In the genomic region with DNA sequence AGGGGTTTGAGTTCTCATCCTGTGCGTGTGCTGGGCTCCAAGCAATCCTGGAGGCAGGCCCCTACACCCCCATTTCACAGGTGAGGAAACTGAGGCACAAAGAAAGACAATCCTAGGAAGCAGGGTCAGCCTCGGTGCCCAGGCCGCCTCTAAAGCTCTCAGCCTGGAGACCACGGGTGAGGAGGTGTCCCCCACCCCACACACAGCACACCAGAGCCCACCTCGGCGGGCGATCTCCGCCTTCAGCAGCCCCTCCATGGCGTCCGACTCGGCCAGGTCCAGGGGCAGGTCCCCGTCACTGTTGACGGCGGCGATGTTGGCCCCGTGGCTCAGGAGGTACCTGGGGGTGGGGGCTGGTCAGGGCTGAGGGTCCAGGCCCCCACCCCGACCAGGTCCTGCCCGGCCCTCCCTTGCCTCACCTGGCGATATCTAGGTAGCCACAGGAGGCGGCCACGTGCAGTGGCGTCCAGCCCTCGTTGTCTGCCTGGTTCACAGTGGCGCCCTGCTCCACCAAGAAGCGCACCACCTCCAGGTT, we compare ENCODE assay signal across 17 cellular contexts. TPM values are rescaled to one million over a fixed set of nuclear protein-coding genes. Genes with fewer than 3 reads are reported as not detected.
DNase-seq lines count a peak whose midpoint lies in the region; ATAC-seq and TF ChIP-seq lines count a peak whose summit lies in the region.
"Had no signal": no experiment of that assay in that cellular context is flagged by ENCODE, and none has a peak within 500 bp of the region (broad histone marks: within the 10 kb centered on the region; RNA-seq: fewer than 3 reads in every experiment).

No MANE protein-coding gene starts in this region.

- H3K4me1 ChIP-seq in right atrium auricular region, result peaks cover 0 to 53% of the 10 kb centered on the region in 2 donors
- peaks cover 0 to 76% (median 38%) of the 10 kb centered on the region in 3 donors for H3K4me1 ChIP-seq in gastroesophageal sphincter
- peaks cover 16% of the 10 kb centered on the region for H3K4me1 ChIP-seq in ovary (ENCODE audit: insufficient read depth)
- H3K4me1 ChIP-seq in urinary bladder (ENCODE audit: insufficient read depth), result no peaks in the 10 kb centered on the region
- H3K4me1 ChIP-seq in CD4-positive, alpha-beta memory T cell (ENCODE audit: insufficient read depth, low read length), result peaks cover 20% of the 10 kb centered on the region

- WGBS in gastroesophageal sphincter (ENCODE audit: low coverage in 1 of 2), 2 donors, result no CpG with 5 or more reads among the region's 25 CpGs
- WGBS in ovary, 3 donors, result 87 to 94% (median 89%) methylated on average over 23 to 25 of the region's 25 CpGs
- WGBS in urinary bladder, result 93% methylated on average over 25 of the region's 25 CpGs

- H3K27ac ChIP-seq in right atrium auricular region (peak overlapping the region; percentile 96 to 97), gastroesophageal sphincter (peak overlapping the region; percentile 78 to 98 (median 97)), ovary (peak overlapping the region; percentile 84 to 87), urinary bladder (ENCODE audit: low read depth) (peak overlapping the region; percentile 40)
- no peak overlapping the region for H3K27ac ChIP-seq in CD4-positive, alpha-beta memory T cell (ENCODE audit: low read depth, low read length)

- no peak overlapping the region for H3K27ac Mint-ChIP-seq in CD4-positive, alpha-beta memory T cell
- H3K27ac Mint-ChIP-seq: activated CD4-positive, alpha-beta T cell treated with anti-CD3 and anti-CD28 coated beads for 36 hours had no signal

- ATAC-seq in left cardiac atrium (no peak), gastroesophageal sphincter (no peak), HG03460 (IDR thresholded peaks at IDR 0.05; ENCODE audit: unreplicated experiment) (no peak)
- ATAC-seq in activated T-cell treated with anti-CD3 and anti-CD28 coated beads, Interleukin-2, amount 50 U/mL, for 4 hours, result no peak
- ATAC-seq: activated CD4-positive, alpha-beta T cell treated with anti-CD3 and anti-CD28 coated beads for 36 hours had no signal

- TF ChIP-seq CTCF in right atrium auricular region (IDR thresholded peaks at IDR 0.05) (no peak), gastroesophageal sphincter (IDR thresholded peaks at IDR 0.05) (no peak), ovary (IDR thresholded peaks at IDR 0.05) (no peak)

- H3K4me3 ChIP-seq in right atrium auricular region (no peak overlapping the region), gastroesophageal sphincter (peak overlapping the region in 1 of 2 donors; percentile 79), ovary (no peak overlapping the region), urinary bladder (ENCODE audit: low read depth, low read length) (no peak overlapping the region)
- H3K4me3 ChIP-seq in CD4-positive, alpha-beta memory T cell (ENCODE audit: low read length in 2 of 2), result no peak overlapping the region
- H3K4me3 ChIP-seq: MG63 had no signal

- H3K27me3 Mint-ChIP-seq in activated T-cell treated with anti-CD3 and anti-CD28 coated beads, Interleukin-2, amount 50 U/mL, for 4 hours (ENCODE audit: low read depth), result no peaks in the 10 kb centered on the region
- no peaks in the 10 kb centered on the region for H3K27me3 Mint-ChIP-seq in CD4-positive, alpha-beta memory T cell
- H3K27me3 Mint-ChIP-seq: activated CD4-positive, alpha-beta T cell treated with anti-CD3 and anti-CD28 coated beads for 36 hours had no signal

- no peak overlapping the region for H3K4me3 Mint-ChIP-seq in activated T-cell treated with anti-CD3 and anti-CD28 coated beads, Interleukin-2, amount 50 U/mL, for 4 hours
- no peak overlapping the region for H3K4me3 Mint-ChIP-seq in CD4-positive, alpha-beta memory T cell
- H3K4me3 Mint-ChIP-seq: activated CD4-positive, alpha-beta T cell treated with anti-CD3 and anti-CD28 coated beads for 36 hours had no signal

- H3K27me3 ChIP-seq in right atrium auricular region, result no peaks in the 10 kb centered on the region
- no peaks in the 10 kb centered on the region for H3K27me3 ChIP-seq in gastroesophageal sphincter
- no peaks in the 10 kb centered on the region for H3K27me3 ChIP-seq in ovary
- H3K27me3 ChIP-seq in CD4-positive, alpha-beta memory T cell (ENCODE audit: insufficient read depth, low read length), result no peaks in the 10 kb centered on the region
- H3K27me3 ChIP-seq: MG63 had no signal

- no peak for TF ChIP-seq EP300 in gastroesophageal sphincter (IDR thresholded peaks at IDR 0.05)
- TF ChIP-seq EP300 in ovary (IDR thresholded peaks at IDR 0.05), result no peak

- intact Hi-C loops in left cardiac atrium (cut with DNase I) (no loop called here), ovary (cut with DNase I) (loop anchor here in 2 of 4 donors (10.0 kb wide), 2 partner anchors 522 to 562 kb away; partner anchors contain the start of gene EPN1 (in 1 of the 2))
- intact Hi-C loops in CD4-positive, alpha-beta memory T cell (cut with micrococcal nuclease), result no loop called here

- no peaks in the 10 kb centered on the region for H3K9me3 Mint-ChIP-seq in activated T-cell treated with anti-CD3 and anti-CD28 coated beads, Interleukin-2, amount 50 U/mL, for 4 hours
- H3K9me3 Mint-ChIP-seq in CD4-positive, alpha-beta memory T cell, result peaks cover 0 to 3% (median 0%) of the 10 kb centered on the region in 8 donors

- H3K36me3 ChIP-seq in right atrium auricular region (peaks cover 29% of the 10 kb centered on the region), gastroesophageal sphincter (peaks cover 0 to 29% of the 10 kb centered on the region in 2 donors), ovary (no peaks in the 10 kb centered on the region), urinary bladder (ENCODE audit: insufficient read depth) (no peaks in the 10 kb centered on the region)
- H3K36me3 ChIP-seq in CD4-positive, alpha-beta memory T cell (ENCODE audit: insufficient read depth, low read length), result no peaks in the 10 kb centered on the region

- POLR2A ChIA-PET in CD4-positive, alpha-beta memory T cell (lab: Charles Lee; ENCODE audit: partially characterized antibody), result no interaction called here

- DNase-seq in right atrium auricular region (ENCODE audit: low spot score) (no peak), left cardiac atrium (no peak), ovary (peak in 2 of 5 donors; percentile 33 to 51)
- DNase-seq in activated T-cell treated with anti-CD3 and anti-CD28 coated beads, Interleukin-2, amount 50 U/mL, for 4 hours, result no peak
- no peak for DNase-seq in CD4-positive, alpha-beta memory T cell
- DNase-seq: activated CD4-positive, alpha-beta T cell treated with anti-CD3 and anti-CD28 coated beads for 36 hours; activated CD8-positive, alpha-beta memory T cell treated with anti-CD3 and anti-CD28 coated beads, Interleukin-2, amount 50 U/mL, for 4 hours; activated naive CD4-positive, alpha-beta T cell treated with anti-CD3 and anti-CD28 coated beads, Interleukin-2, amount 50 U/mL, for 16 hours; mammary epithelial cell; MG63; NCI-H187; NCI-H446 treated with DMSO at 0.1 percent for 48 hours; small intestine; stimulated activated CD4-positive, alpha-beta T cell treated with anti-CD3 and anti-CD28 coated beads, Interleukin-4, amount 100 ng/mL, for 4 hours had no signal

- CTCF ChIA-PET in CD4-positive, alpha-beta memory T cell (lab: Charles Lee; ENCODE audit: partially characterized antibody), result no interaction called here

- peaks cover 16% of the 10 kb centered on the region for H3K4me1 Mint-ChIP-seq in activated T-cell treated with anti-CD3 and anti-CD28 coated beads, Interleukin-2, amount 50 U/mL, for 4 hours (ENCODE audit: low read depth)
- H3K4me1 Mint-ChIP-seq in CD4-positive, alpha-beta memory T cell, result peaks cover 7 to 31% (median 17%) of the 10 kb centered on the region in 4 donors

- no peaks in the 10 kb centered on the region for H3K36me3 Mint-ChIP-seq in activated T-cell treated with anti-CD3 and anti-CD28 coated beads, Interleukin-2, amount 50 U/mL, for 4 hours (ENCODE audit: insufficient read depth)
- peaks cover 19 to 33% of the 10 kb centered on the region in 2 donors for H3K36me3 Mint-ChIP-seq in CD4-positive, alpha-beta memory T cell

- no peak for TF ChIP-seq POLR2A in gastroesophageal sphincter (IDR thresholded peaks at IDR 0.05)
- TF ChIP-seq POLR2A in ovary (IDR thresholded peaks at IDR 0.05), result no peak

- no peaks in the 10 kb centered on the region for H3K9me3 ChIP-seq in right atrium auricular region
- H3K9me3 ChIP-seq in gastroesophageal sphincter, result no peaks in the 10 kb centered on the region
- no peaks in the 10 kb centered on the region for H3K9me3 ChIP-seq in ovary
- no peaks in the 10 kb centered on the region for H3K9me3 ChIP-seq in CD4-positive, alpha-beta memory T cell (ENCODE audit: control insufficient read depth in 1 of 2, low read length in 2 of 2)
- H3K9me3 ChIP-seq: MG63 had no signal

RNA-seq across cellular contexts. Expression of gene PPP1R12C, which starts 5.1 kb away (rescaled TPM):
- total RNA-seq in right atrium auricular region (100 to 1,000 TPM in 1 of 2 donors, 10 to 100 TPM in 1; 98.9 to 205 TPM), left cardiac atrium (100 to 1,000 TPM; 117 to 193 TPM), gastroesophageal sphincter (100 to 1,000 TPM; 268 to 479 (median 276) TPM), ovary (100 to 1,000 TPM in 4 of 7 donors, 10 to 100 TPM in 3; 45.4 to 152 (median 110) TPM), urinary bladder (24.8 TPM)
- polyA plus RNA-seq in ovary (100 to 1,000 TPM in 1 of 2 donors, 10 to 100 TPM in 1; 21.4 to 118 TPM), urinary bladder (219 TPM)
- total RNA-seq in activated T-cell treated with anti-CD3 and anti-CD28 coated beads, Interleukin-2, amount 50 U/mL, for 4 hours, result 100 to 1,000 TPM in 2 of 3 donors, 10 to 100 TPM in 1; 95.6 to 105 (median 104) TPM
- total RNA-seq in CD4-positive, alpha-beta memory T cell, result 100 to 1,000 TPM; 165 TPM
- 1 to 10 TPM; 1.4 to 9.5 TPM for polyA plus RNA-seq in CD4-positive, alpha-beta memory T cell

RNA-seq across cellular contexts. Expression of gene EPS8L1, which starts 36.6 kb away (rescaled TPM):
- total RNA-seq in right atrium auricular region (10 to 100 TPM in 1 of 2 donors, 1 to 10 TPM in 1; 6.7 to 13.8 TPM), left cardiac atrium (1 to 10 TPM; 2.2 to 3.7 TPM), gastroesophageal sphincter (10 to 100 TPM in 1 of 4 donors, 1 to 10 TPM in 3; 2.2 to 10.5 (median 2.5) TPM), ovary (100 to 1,000 TPM in 1 of 7 donors, 10 to 100 TPM in 2, 1 to 10 TPM in 3, under 1 TPM in 1; 0.88 to 142 (median 9.5) TPM), urinary bladder (3.0 TPM)
- polyA plus RNA-seq in ovary (1 to 10 TPM in 1 of 2 donors, under 1 TPM in 1; 0.87 to 2.8 TPM), urinary bladder (8.1 TPM)
- 1 to 10 TPM in 1 of 3 donors, under 1 TPM in 2; 0.53 to 1.2 (median 0.87) TPM for total RNA-seq in activated T-cell treated with anti-CD3 and anti-CD28 coated beads, Interleukin-2, amount 50 U/mL, for 4 hours
- total RNA-seq in CD4-positive, alpha-beta memory T cell, result 1 to 10 TPM; 1.6 to 2.2 TPM
- under 1 TPM; 0.45 to 0.49 TPM for polyA plus RNA-seq in CD4-positive, alpha-beta memory T cell

RNA-seq across cellular contexts. Expression of gene TNNT1, which starts 36.7 kb away (rescaled TPM):
- 10 to 100 TPM in 1 of 2 donors, 1 to 10 TPM in 1; 6.8 to 46.5 TPM for total RNA-seq in right atrium auricular region
- 10 to 100 TPM; 13.7 to 25.6 TPM for total RNA-seq in left cardiac atrium
- 1 to 10 TPM in 1 of 4 donors, not detected in 3; 4.4 TPM for total RNA-seq in gastroesophageal sphincter
- 1 to 10 TPM in 4 of 7 donors, not detected in 3; 2.0 to 3.6 (median 2.8) TPM for total RNA-seq in ovary
- polyA plus RNA-seq in ovary, result 1 to 10 TPM in 1 of 2 donors, not detected in 1; 1.3 TPM
- 47.2 TPM for total RNA-seq in urinary bladder
- polyA plus RNA-seq in urinary bladder, result not detected
- not detected for total RNA-seq in activated T-cell treated with anti-CD3 and anti-CD28 coated beads, Interleukin-2, amount 50 U/mL, for 4 hours
- total RNA-seq in CD4-positive, alpha-beta memory T cell, result not detected
- not detected for polyA plus RNA-seq in CD4-positive, alpha-beta memory T cell

RNA-seq across cellular contexts. Expression of gene TNNI3, which starts 45.2 kb away (rescaled TPM):
- total RNA-seq in right atrium auricular region (1,000 to 10,000 TPM; 3,822 to 4,003 TPM), left cardiac atrium (1,000 to 10,000 TPM; 1,897 to 2,132 TPM), gastroesophageal sphincter (not detected), ovary (10 to 100 TPM in 1 of 7 donors, 1 to 10 TPM in 1, under 1 TPM in 3, not detected in 2; 0.62 to 10.2 (median 0.87) TPM), urinary bladder (not detected)
- polyA plus RNA-seq in ovary (10 to 100 TPM in 1 of 2 donors, 1 to 10 TPM in 1; 2.4 to 14.4 TPM), urinary bladder (not detected)
- total RNA-seq in activated T-cell treated with anti-CD3 and anti-CD28 coated beads, Interleukin-2, amount 50 U/mL, for 4 hours, result not detected
- not detected for total RNA-seq in CD4-positive, alpha-beta memory T cell
- polyA plus RNA-seq in CD4-positive, alpha-beta memory T cell, result not detected

RNA-seq across cellular contexts. Expression of gene RDH13, which starts 49.4 kb away (rescaled TPM):
- 10 to 100 TPM; 26.5 to 28.1 TPM for total RNA-seq in right atrium auricular region
- 10 to 100 TPM; 33.9 to 41.1 TPM for total RNA-seq in left cardiac atrium
- total RNA-seq in gastroesophageal sphincter, result 10 to 100 TPM in 3 of 4 donors, 1 to 10 TPM in 1; 10.0 to 15.6 (median 13.9) TPM
- total RNA-seq in ovary, result 10 to 100 TPM in 6 of 7 donors, 1 to 10 TPM in 1; 7.8 to 17.3 (median 12.0) TPM
- polyA plus RNA-seq in ovary, result 10 to 100 TPM in 1 of 2 donors, 1 to 10 TPM in 1; 8.3 to 10.1 TPM
- total RNA-seq in urinary bladder, result 15.0 TPM
- polyA plus RNA-seq in urinary bladder, result 12.4 TPM
- total RNA-seq in activated T-cell treated with anti-CD3 and anti-CD28 coated beads, Interleukin-2, amount 50 U/mL, for 4 hours, result 10 to 100 TPM; 19.2 to 40.7 (median 19.5) TPM
- total RNA-seq in CD4-positive, alpha-beta memory T cell, result 10 to 100 TPM; 23.9 to 27.4 TPM
- 10 to 100 TPM in 1 of 2 donors, 1 to 10 TPM in 1; 3.3 to 15.6 TPM for polyA plus RNA-seq in CD4-positive, alpha-beta memory T cell
